9 cellular contexts compared by ENCODE assay signal in the genomic region with DNA sequence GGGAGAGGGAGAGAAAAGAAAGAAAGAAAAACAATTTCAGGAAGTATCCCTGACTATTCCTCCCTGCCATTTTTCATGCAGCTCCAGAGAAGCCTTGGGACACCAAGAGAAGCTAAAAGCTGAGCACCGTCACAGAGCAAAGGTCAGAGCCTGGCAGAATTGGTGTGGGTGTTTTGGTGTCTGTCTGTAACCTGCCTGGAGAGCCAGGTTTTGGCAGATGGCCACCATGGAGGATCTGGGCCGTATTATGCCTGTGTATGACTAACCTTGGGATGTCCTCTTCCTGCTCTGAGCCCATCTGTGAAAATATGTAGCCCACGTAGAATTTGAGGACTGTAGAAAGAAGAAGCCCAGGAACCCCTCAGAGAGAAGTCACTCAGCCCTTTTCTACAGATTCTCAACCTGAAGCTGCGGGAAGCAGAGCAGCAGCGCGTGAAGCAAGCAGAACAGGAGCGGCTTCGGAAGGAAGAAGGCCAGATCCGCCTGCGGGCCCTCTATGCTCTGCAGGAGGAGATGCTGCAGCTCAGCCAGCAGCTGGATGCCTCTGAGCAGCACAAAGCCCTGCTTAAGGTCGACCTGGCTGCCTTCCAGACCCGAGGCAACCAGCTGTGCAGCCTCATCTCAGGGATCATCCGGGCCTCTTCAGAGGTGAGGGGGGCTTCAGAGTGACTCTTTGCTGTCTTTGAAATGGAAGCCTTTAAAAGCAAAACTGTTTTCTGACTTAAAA. TPM values are rescaled to one million over a fixed set of nuclear protein-coding genes. Genes with fewer than 3 reads are reported as not detected.
DNase-seq lines count a peak whose midpoint lies in the region; ATAC-seq and TF ChIP-seq lines count a peak whose summit lies in the region.
"Had no signal": no experiment of that assay in that cellular context is flagged by ENCODE, and none has a peak within 500 bp of the region (broad histone marks: within the 10 kb centered on the region; RNA-seq: fewer than 3 reads in every experiment).

No MANE protein-coding gene starts in this region.

- no peak overlapping the region for H3K4me2 ChIP-seq in PC-3 (ENCODE audit: low read length)

- no peaks in the 10 kb centered on the region for H3K79me2 ChIP-seq in PC-3 (ENCODE audit: low read length)

- no peak overlapping the region for H3K4me3 Mint-ChIP-seq in CD8-positive, alpha-beta T cell

- no peak for ATAC-seq in CD8-positive, alpha-beta T cell
- ATAC-seq in GM18520 (IDR thresholded peaks at IDR 0.05; ENCODE audit: unreplicated experiment): no peak
- ATAC-seq in PC-3: no peak
- ATAC-seq: HCT116 had no signal

- H3K27ac ChIP-seq in prostate gland (no peak overlapping the region), PC-3 (ENCODE audit: low read length) (no peak overlapping the region)
- no peak overlapping the region for H3K27ac ChIP-seq in CD8-positive, alpha-beta T cell (ENCODE audit: low read depth, low read length)

- no peaks in the 10 kb centered on the region for H3K4me1 ChIP-seq in prostate gland (replicated peaks)
- H3K4me1 ChIP-seq in CD8-positive, alpha-beta T cell (ENCODE audit: insufficient read depth, low read length): no peaks in the 10 kb centered on the region
- H3K4me1 ChIP-seq in PC-3 (ENCODE audit: insufficient read depth, low read length): no peaks in the 10 kb centered on the region

- H3K4me1 Mint-ChIP-seq in CD8-positive, alpha-beta T cell (ENCODE audit: low read depth): no peaks in the 10 kb centered on the region

- peak; percentile 35 for DNase-seq in COLO829 (ENCODE audit: low spot score)
- DNase-seq in NCI-H1694 treated with DMSO at 0.1 percent for 48 hours (lab: John Stamatoyannopoulos, UW): peak; percentile 68
- DNase-seq in choroid plexus epithelial cell (ENCODE audit: low read depth): peak; percentile 89
- peak; percentile 69 for DNase-seq in myocyte (ENCODE audit: low read depth)
- DNase-seq in prostate gland (ENCODE audit: low spot score): no peak
- DNase-seq in CD8-positive, alpha-beta T cell: no peak
- DNase-seq in PC-3: no peak

- no peaks in the 10 kb centered on the region for H3K9me2 ChIP-seq in PC-3 (replicated peaks; ENCODE audit: low read length)

- no peak overlapping the region for H2AFZ ChIP-seq in PC-3 (ENCODE audit: low read length)

- POLR2A ChIA-PET in CD8-positive, alpha-beta T cell (lab: Charles Lee): no interaction called here
- POLR2A ChIA-PET in PC-3 (lab: Charles Lee; ENCODE audit: unreplicated experiment): no interaction called here

- WGBS in prostate gland: 49% methylated on average over 13 of the region's 13 CpGs

- no peaks in the 10 kb centered on the region for H3F3A ChIP-seq in PC-3 (ENCODE audit: low read length, unreplicated experiment)

- H3K27me3 ChIP-seq in prostate gland (replicated peaks; ENCODE audit: insufficient read depth) (no peaks in the 10 kb centered on the region), PC-3 (ENCODE audit: low read length) (no peaks in the 10 kb centered on the region)
- H3K27me3 ChIP-seq in CD8-positive, alpha-beta T cell (ENCODE audit: insufficient read depth, low read length): no peaks in the 10 kb centered on the region

- H3K9ac ChIP-seq in PC-3 (ENCODE audit: low read length): no peak overlapping the region

- H3K9me3 Mint-ChIP-seq in CD8-positive, alpha-beta T cell: peaks cover 3% of the 10 kb centered on the region

- no peak overlapping the region for H3K27ac Mint-ChIP-seq in CD8-positive, alpha-beta T cell

- H4K20me1 ChIP-seq in PC-3 (ENCODE audit: low read length): no peaks in the 10 kb centered on the region

- H3K4me3 ChIP-seq in choroid plexus epithelial cell (ENCODE audit: low read depth, low read length) (no peak overlapping the region), prostate gland (no peak overlapping the region), PC-3 (ENCODE audit: low read length) (no peak overlapping the region)
- no peak overlapping the region for H3K4me3 ChIP-seq in CD8-positive, alpha-beta T cell (ENCODE audit: low read depth, low read length)

- BruUV-seq in PC-3 (replicated peaks; lab: Mats Ljungman, UMichigan): no TSS peak

- TF ChIP-seq CTCF in choroid plexus epithelial cell (conservative IDR thresholded peaks at IDR 0.05; ENCODE audit: low read depth, low read length) (peak; percentile 25), prostate gland (IDR thresholded peaks at IDR 0.05) (no peak), PC-3 (conservative IDR thresholded peaks at IDR 0.05; ENCODE audit: low read depth, low read length) (no peak)
- TF ChIP-seq CTCF in CD8-positive, alpha-beta T cell (IDR thresholded peaks at IDR 0.05): no peak

- H3K27me3 Mint-ChIP-seq in CD8-positive, alpha-beta T cell (ENCODE audit: low read depth): no peaks in the 10 kb centered on the region

- TF ChIP-seq POLR2A in prostate gland (IDR thresholded peaks at IDR 0.05): no peak

- peaks cover 67% of the 10 kb centered on the region for H3K36me3 Mint-ChIP-seq in CD8-positive, alpha-beta T cell

- no peaks in the 10 kb centered on the region for H3K9me3 ChIP-seq in prostate gland
- H3K9me3 ChIP-seq in CD8-positive, alpha-beta T cell (ENCODE audit: low read length): no peaks in the 10 kb centered on the region
- H3K9me3 ChIP-seq in PC-3 (ENCODE audit: low read length): no peaks in the 10 kb centered on the region

- CTCF ChIA-PET in CD8-positive, alpha-beta T cell (lab: Charles Lee): interaction anchor here (1.0 kb wide), 1 partner anchor 15 kb away, joined by 3 read pairs; no protein-coding TSS in a partner anchor
- CTCF ChIA-PET in PC-3 (lab: Charles Lee): no interaction called here

- intact Hi-C loops in prostate gland (cut with DNase I): no loop called here
- intact Hi-C loops in CD8-positive, alpha-beta T cell (cut with DNase I, micrococcal nuclease): no loop called here
- intact Hi-C loops in PC-3 (cut with micrococcal nuclease): no loop called here

- H3K36me3 ChIP-seq in prostate gland (peaks cover 2 to 5% of the 10 kb centered on the region in 2 donors), PC-3 (ENCODE audit: low read depth, low read length) (no peaks in the 10 kb centered on the region)
- H3K36me3 ChIP-seq in CD8-positive, alpha-beta T cell (ENCODE audit: insufficient read depth, low read length): peaks cover 42% of the 10 kb centered on the region

RNA-seq across cellular contexts. Expression of a gene that starts 18.8 kb away (rescaled TPM):
- 28.3 and 28.4 TPM in 2 replicates for total RNA-seq in myocyte
- 22.5 TPM for polyA plus RNA-seq in myocyte (2012)
- 10 to 100 TPM; 31.5 to 34.2 TPM for total RNA-seq in prostate gland
- 1 to 10 TPM; 6.6 to 8.5 TPM for total RNA-seq in CD8-positive, alpha-beta T cell
- total RNA-seq in PC-3 (2014; rRNA removed): 27.0 and 39.0 TPM in 2 replicates

RNA-seq across cellular contexts. Expression of a gene that starts 29.0 kb away (rescaled TPM):
- total RNA-seq in myocyte: 519 and 564 TPM in 2 replicates
- 475 TPM for polyA plus RNA-seq in myocyte (2012)
- total RNA-seq in prostate gland: 100 to 1,000 TPM; 130 to 472 TPM
- total RNA-seq in CD8-positive, alpha-beta T cell: 100 to 1,000 TPM; 299 to 332 TPM
- 221 and 251 TPM in 2 replicates for total RNA-seq in PC-3 (2014; rRNA removed)

Comparison
In these comparisons a context has a peak if more than half of its experiments do, and no peak if none do; other contexts are left out.
1. DNase-seq: peak in COLO829 (single experiment), NCI-H1694 treated with DMSO at 0.1 percent for 48 hours (single experiment), choroid plexus epithelial cell (single experiment) and myocyte (single experiment); none in prostate gland (single experiment), CD8-positive, alpha-beta T cell (0 of 7) and PC-3 (single experiment).